8 cellular contexts compared by ENCODE assay signal in genomic region chr12:62631531-62632520, GRCh38.
DNase-seq lines count a peak whose midpoint lies in the region; ATAC-seq and TF ChIP-seq lines count a peak whose summit lies in the region.

No MANE protein-coding gene starts in this region.

- TF ChIP-seq CTCF in A673 (conservative IDR thresholded peaks at IDR 0.05; ENCODE audit: low read depth, low read length) (peak; percentile 35; the same call in 1 of the 2 replicates), brain microvascular endothelial cell (IDR thresholded peaks at IDR 0.05; ENCODE audit: low read depth, low read length, missing control alignments) (peak; percentile 73)

- CTCF ChIA-PET in A673 (lab: Charles Lee) = no interaction called here

- intact Hi-C loops in A673 (cut with micrococcal nuclease; ENCODE audit: unreplicated experiment) = no loop called here
- intact Hi-C loops in posterior cingulate gyrus (cut with DNase I) = loop anchor here (10.0 kb wide), 1 partner anchor 83 kb away; no protein-coding TSS in a partner anchor

- no TSS peak for BruUV-seq in A673 (replicated peaks; lab: Mats Ljungman, UMichigan)

- H3K4me3 ChIP-seq in A673 (ENCODE audit: low read depth, low read length, poor library complexity, severe bottlenecking) = peak overlapping the region; percentile 40
- H3K4me3 ChIP-seq in brain microvascular endothelial cell (ENCODE audit: low read depth, low read length) = peak overlapping the region; percentile 63

- H3K27me3 ChIP-seq in A673 (replicated peaks; ENCODE audit: insufficient read depth, low read depth, low read length, poor library complexity) = no peaks in the 10 kb centered on the region
- no peaks in the 10 kb centered on the region for H3K27me3 ChIP-seq in brain microvascular endothelial cell (replicated peaks)

- peaks cover 6% of the 10 kb centered on the region for H3K4me1 ChIP-seq in A673 (ENCODE audit: insufficient read depth, low read length, poor library complexity, severe bottlenecking)

- ATAC-seq in GM18498 (IDR thresholded peaks at IDR 0.05; ENCODE audit: unreplicated experiment) = peak; percentile 65
- ATAC-seq in HG03045 (IDR thresholded peaks at IDR 0.05; ENCODE audit: unreplicated experiment) = peak; percentile 59

- peak; percentile 45 for DNase-seq in A673 (ENCODE audit: low spot score)
- peak; percentile 91 for DNase-seq in RKO (ENCODE audit: low spot score)
- peak; percentile 81 for DNase-seq in brain microvascular endothelial cell
- peak; percentile 44 to 67 for DNase-seq in hippocampal formation (lab: John Stamatoyannopoulos, UW)
- peak; percentile 46 to 93 (median 66) for DNase-seq in posterior cingulate gyrus
- DNase-seq in MV-4-11 (lab: John Stamatoyannopoulos, UW) = no peak

- H3K36me3 ChIP-seq in A673 (ENCODE audit: insufficient read depth, low read length, poor library complexity, severe bottlenecking) (no peaks in the 10 kb centered on the region), brain microvascular endothelial cell (replicated peaks) (no peaks in the 10 kb centered on the region)

- POLR2A ChIA-PET in A673 (lab: Charles Lee; ENCODE audit: low non-redundant PET) = no interaction called here

- H3K27ac ChIP-seq in A673 (ENCODE audit: low read depth, low read length, poor library complexity, severe bottlenecking) (no peak overlapping the region), brain microvascular endothelial cell (peak overlapping the region; percentile 13)

- H3K9me3 ChIP-seq in A673 (ENCODE audit: low read depth, low read length, poor library complexity, severe bottlenecking) = no peaks in the 10 kb centered on the region

- in situ Hi-C loops in brain microvascular endothelial cell (cut with HindIII; ENCODE audit: low pct_ligation_motif_present, low sequenced_read_pairs) = no loop called here
